Comparison of ENCODE assay signal across 14 cellular contexts in genomic region chr12:1720494-1720893, GRCh38. TPM values are rescaled to one million over a fixed set of nuclear protein-coding genes. Genes with fewer than 3 reads are reported as not detected.
DNase-seq lines count a peak whose midpoint lies in the region; ATAC-seq and TF ChIP-seq lines count a peak whose summit lies in the region.
"Had no signal": no experiment of that assay in that cellular context is flagged by ENCODE, and none has a peak within 500 bp of the region (broad histone marks: within the 10 kb centered on the region; RNA-seq: fewer than 3 reads in every experiment).

No MANE protein-coding gene starts in this region.

- TF ChIP-seq CTCF in WTC11 (IDR thresholded peaks at IDR 0.05), result no peak

- H3K9me3 ChIP-seq in iPS DF 6.9 (ENCODE audit: control insufficient read depth, insufficient read depth, low read length), result no peaks in the 10 kb centered on the region

- POLR2A ChIA-PET in WTC11 (lab: Charles Lee), result no interaction called here

- CTCF ChIA-PET in WTC11 (lab: Charles Lee), result interaction anchor here (0.7 kb wide), 1 partner anchor 71 kb away, joined by 3 read pairs; no protein-coding TSS in a partner anchor

- peaks cover 27% of the 10 kb centered on the region for H3K36me3 Mint-ChIP-seq in WTC11

- no peak overlapping the region for H3K4me3 Mint-ChIP-seq in WTC11
- H3K4me3 Mint-ChIP-seq: CD8-positive, alpha-beta memory T cell had no signal

- no CpG with 5 or more reads among the region's 3 CpGs for WGBS in iPS DF 6.9 (ENCODE audit: insufficient coverage, insufficient read length)

- H3K27ac Mint-ChIP-seq in WTC11, result no peak overlapping the region; the same call in 1 of the 2 replicates

- no peaks in the 10 kb centered on the region for H3K4me1 ChIP-seq in iPS DF 6.9 (ENCODE audit: control insufficient read depth, insufficient read depth, low read length)
- H3K4me1 ChIP-seq: Caco-2 had no signal

- H3K27ac ChIP-seq in iPS DF 6.9 (ENCODE audit: low read length), result no peak overlapping the region
- H3K27ac ChIP-seq: 22Rv1, BLaER1 had no signal

- H3K27me3 Mint-ChIP-seq in WTC11 (ENCODE audit: low read depth), result no peaks in the 10 kb centered on the region; the same call in 1 of the 2 replicates
- H3K27me3 Mint-ChIP-seq: CD8-positive, alpha-beta memory T cell had no signal

- DNase-seq in NCI-H146 (lab: John Stamatoyannopoulos, UW) (peak; percentile 18), NCI-H146 treated with DMSO at 0.1 percent for 48 hours (lab: John Stamatoyannopoulos, UW; ENCODE audit: unreplicated experiment) (no peak), ELF-1 (ENCODE audit: low read depth, low spot score) (peak; percentile 37), WTC11 (ENCODE audit: low spot score) (peak; percentile 44), iPS DF 6.9 (ENCODE audit: low read depth, low spot score) (peak; percentile 11), AML-193 (lab: John Stamatoyannopoulos, UW) (no peak)
- no peak for DNase-seq in activated effector memory CD4-positive, alpha-beta T cell treated with Interleukin-2 at 50 U/mL for 16 hours
- DNase-seq: Caco-2; CD8-positive, alpha-beta memory T cell; DND-41; GF-D8 had no signal

- no peaks in the 10 kb centered on the region for H3K27me3 ChIP-seq in iPS DF 6.9 (ENCODE audit: control insufficient read depth, insufficient read depth, low read length)
- H3K27me3 ChIP-seq: BLaER1 had no signal

- H3K4me1 Mint-ChIP-seq in WTC11, result peaks cover 15% of the 10 kb centered on the region

- H3K4me3 ChIP-seq in iPS DF 6.9 (ENCODE audit: low read length), result no peak overlapping the region
- H3K4me3 ChIP-seq: BLaER1 had no signal

- peak; percentile 74 for ATAC-seq in WTC11
- no peak for ATAC-seq in HG03342 (IDR thresholded peaks at IDR 0.05; ENCODE audit: unreplicated experiment)

- H3K36me3 ChIP-seq in iPS DF 6.9 (ENCODE audit: control insufficient read depth, insufficient read depth, low read length), result no peaks in the 10 kb centered on the region

- H3K9me3 Mint-ChIP-seq in WTC11, result peaks cover 23% of the 10 kb centered on the region

TF ChIP-seq in WTC11, 78 proteins besides CTCF, POLR2A, EP300 and RAD21:
- TF ChIP-seq FOXP1 (CRISPR knock-in tag; IDR thresholded peaks at IDR 0.05; ENCODE audit: borderline replicate concordance) (no peak), ETV6 (CRISPR knock-in tag; IDR thresholded peaks at IDR 0.05) (peak; percentile 30; the same call in 1 of the 2 replicates)

RNA-seq across cellular contexts. Expression of gene ADIPOR2, which starts 29.6 kb away (rescaled TPM):
- 36.0 to 39.2 TPM (median 38.4 TPM) in 3 replicates for total RNA-seq in WTC11 (2021)

Comparison
In these comparisons a context has a peak if more than half of its experiments do, and no peak if none do; other contexts are left out.
1. DNase-seq: peak in NCI-H146 (single experiment), ELF-1 (single experiment), WTC11 (single experiment) and iPS DF 6.9 (single experiment); none in NCI-H146 treated with DMSO at 0.1 percent for 48 hours (single experiment), AML-193 (0 of 2) and activated effector memory CD4-positive, alpha-beta T cell treated with Interleukin-2 at 50 U/mL for 16 hours (single experiment).